15 cellular contexts compared by ENCODE assay signal in genomic region chr20:17735206-17735804, GRCh38. TPM values are rescaled to one million over a fixed set of nuclear protein-coding genes. Genes with fewer than 3 reads are reported as not detected.
DNase-seq lines count a peak whose midpoint lies in the region; ATAC-seq and TF ChIP-seq lines count a peak whose summit lies in the region.
"Had no signal": no experiment of that assay in that cellular context is flagged by ENCODE, and none has a peak within 500 bp of the region (broad histone marks: within the 10 kb centered on the region; RNA-seq: fewer than 3 reads in every experiment).

No MANE protein-coding gene starts in this region.

- DNase-seq in A172 (ENCODE audit: low spot score) (peak; percentile 89), NCI-H226 (peak; percentile 53), endodermal cell (no peak), myocyte (ENCODE audit: low read depth) (peak; percentile 82), DMS114 treated with DMSO at 0.1 percent for 48 hours (lab: John Stamatoyannopoulos, UW; ENCODE audit: unreplicated experiment) (no peak), GM19238 (ENCODE audit: insufficient read length, low spot score) (no peak), GM20000 (ENCODE audit: low spot score) (no peak)
- DNase-seq: activated naive CD8-positive, alpha-beta T cell treated with anti-CD3 and anti-CD28 coated beads, Interleukin-2, amount 50 U/mL, for 24 hours; effector memory CD4-positive, alpha-beta T cell; hippocampal formation; testis had no signal

- peak overlapping the region; percentile 73 for H3K27ac ChIP-seq in endodermal cell (ENCODE audit: low read depth, low read length)
- H3K27ac ChIP-seq: A549, testis had no signal

- H3K4me3 ChIP-seq in endodermal cell (ENCODE audit: low read length) = no peak overlapping the region
- H3K4me3 ChIP-seq: A549, testis had no signal

- 80 to 83% methylated on average over 6 to 9 of the region's 9 CpGs for WGBS in endodermal cell (ENCODE audit: insufficient coverage in 1 of 2, insufficient read length in 1 of 2), 2 experiments

- peaks cover 35% of the 10 kb centered on the region for H3K9me3 Mint-ChIP-seq in endodermal cell

- H3K9me3 ChIP-seq in endodermal cell (ENCODE audit: control insufficient read depth, low read length) = peaks cover 18% of the 10 kb centered on the region
- H3K9me3 ChIP-seq: testis had no signal

- no peak overlapping the region for H3K4me3 Mint-ChIP-seq in endodermal cell
- H3K4me3 Mint-ChIP-seq: activated naive CD8-positive, alpha-beta T cell treated with anti-CD3 and anti-CD28 coated beads, Interleukin-2, amount 50 U/mL, for 24 hours; memory B cell had no signal

- H3K4me1 Mint-ChIP-seq in endodermal cell = no peaks in the 10 kb centered on the region
- H3K4me1 Mint-ChIP-seq: memory B cell had no signal

- H3K27me3 ChIP-seq in endodermal cell (ENCODE audit: control insufficient read depth, insufficient read depth, low read length, poor library complexity, severe bottlenecking) = no peaks in the 10 kb centered on the region
- H3K27me3 ChIP-seq: testis had no signal

- H3K4me1 ChIP-seq in endodermal cell (ENCODE audit: control insufficient read depth, insufficient read depth, low read length) = no peaks in the 10 kb centered on the region
- H3K4me1 ChIP-seq: A549, testis had no signal

- TF ChIP-seq CTCF in endodermal cell (conservative IDR thresholded peaks at IDR 0.05) (no peak), GM20000 (IDR thresholded peaks at IDR 0.05; ENCODE audit: extremely low read depth, missing control alignments) (no peak)

- no peaks in the 10 kb centered on the region for H3K36me3 Mint-ChIP-seq in endodermal cell (ENCODE audit: low read depth)

- no peak overlapping the region for H3K9ac ChIP-seq in endodermal cell (ENCODE audit: extremely low read depth, low read length, poor library complexity, severe bottlenecking)

- peaks cover 3% of the 10 kb centered on the region for H3K27me3 Mint-ChIP-seq in endodermal cell (ENCODE audit: insufficient read depth)

- no peak for ATAC-seq in HG02970 (IDR thresholded peaks at IDR 0.05; ENCODE audit: low FRiP score, unreplicated experiment)
- ATAC-seq: A549; activated naive CD8-positive, alpha-beta T cell treated with anti-CD3 and anti-CD28 coated beads, Interleukin-2, amount 50 U/mL, for 24 hours had no signal

- H3K27ac Mint-ChIP-seq in endodermal cell = no peak overlapping the region
- H3K27ac Mint-ChIP-seq: activated naive CD8-positive, alpha-beta T cell treated with anti-CD3 and anti-CD28 coated beads, Interleukin-2, amount 50 U/mL, for 24 hours; memory B cell had no signal

- H3K36me3 ChIP-seq in endodermal cell (ENCODE audit: control insufficient read depth, insufficient read depth, low read length) = no peaks in the 10 kb centered on the region

RNA-seq across cellular contexts. Expression of gene BANF2, which starts 35.5 kb away (rescaled TPM):
- not detected in 2 replicates for total RNA-seq in A172 (2014; rRNA removed; shearing (Covaris generic))
- total RNA-seq in endodermal cell (not detected), myocyte (not detected in 2 replicates)
- polyA plus RNA-seq in endodermal cell (2013, experiment 1 of 2) = not detected
- polyA plus RNA-seq in endodermal cell (2013, experiment 2 of 2) = not detected
- not detected for polyA plus RNA-seq in myocyte (2012)
- total RNA-seq: NCI-H460 had no signal
- polyA plus RNA-seq: A549 had no signal

RNA-seq across cellular contexts. Expression of gene RRBP1, which starts 53.3 kb away (rescaled TPM):
- 104 and 136 TPM in 2 replicates for total RNA-seq in A172 (2014; rRNA removed; shearing (Covaris generic))
- total RNA-seq in endodermal cell = 100 to 1,000 TPM; 191 to 212 TPM
- 54.2 TPM for polyA plus RNA-seq in endodermal cell (2013, experiment 1 of 2)
- 58.4 TPM for polyA plus RNA-seq in endodermal cell (2013, experiment 2 of 2)
- total RNA-seq in myocyte = 77.4 and 86.8 TPM in 2 replicates
- 135 TPM for polyA plus RNA-seq in myocyte (2012)

Comparison
In these comparisons a context has a peak if more than half of its experiments do, and no peak if none do; other contexts are left out.
1. DNase-seq: peak in A172 (single experiment), NCI-H226 (single experiment) and myocyte (single experiment); none in endodermal cell (single experiment), DMS114 treated with DMSO at 0.1 percent for 48 hours (single experiment), GM19238 (single experiment) and GM20000 (single experiment).